11 cellular contexts compared by ENCODE assay signal in the genomic region with DNA sequence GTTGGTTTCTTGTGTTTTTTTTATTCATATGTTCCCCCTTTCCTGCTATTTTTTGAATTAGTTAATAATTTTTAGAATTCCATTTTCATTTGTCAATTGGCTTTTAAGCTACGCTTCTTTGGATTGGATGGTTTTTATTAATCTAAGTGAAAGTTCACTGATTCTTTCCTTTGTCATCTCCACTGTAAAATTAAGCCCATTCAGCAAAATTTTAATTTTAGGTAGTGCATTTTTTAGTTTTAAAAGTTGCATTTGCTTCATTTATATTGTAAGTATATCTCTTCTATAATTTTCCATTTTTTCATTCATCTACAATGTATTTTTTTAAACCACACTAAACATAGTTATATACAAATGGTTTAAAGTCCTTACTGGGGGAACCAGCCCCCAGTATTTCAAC.
"Had no signal": no experiment of that assay in that cellular context is flagged by ENCODE, and none has a peak within 500 bp of the region (broad histone marks: within the 10 kb centered on the region; RNA-seq: fewer than 3 reads in every experiment).

No MANE protein-coding gene starts in this region.

- H3K4me1 ChIP-seq: HAP-1 had no signal

- H3K4me1 Mint-ChIP-seq: GM23338 had no signal

- H3K9ac ChIP-seq: GM23248 had no signal

- H3K27ac Mint-ChIP-seq: HFFc6 had no signal

- FAIRE-seq: H1, H54 had no signal

- ATAC-seq: GM23338, HCT116 had no signal

- H3K27ac ChIP-seq: GM23248 had no signal

- H3K36me3 ChIP-seq: HAP-1 had no signal

- H3K9me3 ChIP-seq: HAP-1 had no signal

- H3K4me3 Mint-ChIP-seq: GM23338, H9, HFFc6 had no signal

- H2AFZ ChIP-seq: GM23248, GM23338 had no signal

- H3K4me2 ChIP-seq: GM23338 had no signal

- DNase-seq: GM23248, GOT3, H7, HCEC 1CT, HFFc6 had no signal

- H3K4me3 ChIP-seq: GM23248, GM23338, HAP-1 had no signal
